In genomic region chr9:69835412-69836080, GRCh38 we compare ENCODE assay signal across 1 cellular context.
TF ChIP-seq lines count a peak whose summit lies in the region.

No MANE protein-coding gene starts in this region.

TF ChIP-seq in GM23338, 12 proteins besides CTCF, POLR2A, EP300 and RAD21 (continued from another document):
- TF ChIP-seq, protein P1, sequence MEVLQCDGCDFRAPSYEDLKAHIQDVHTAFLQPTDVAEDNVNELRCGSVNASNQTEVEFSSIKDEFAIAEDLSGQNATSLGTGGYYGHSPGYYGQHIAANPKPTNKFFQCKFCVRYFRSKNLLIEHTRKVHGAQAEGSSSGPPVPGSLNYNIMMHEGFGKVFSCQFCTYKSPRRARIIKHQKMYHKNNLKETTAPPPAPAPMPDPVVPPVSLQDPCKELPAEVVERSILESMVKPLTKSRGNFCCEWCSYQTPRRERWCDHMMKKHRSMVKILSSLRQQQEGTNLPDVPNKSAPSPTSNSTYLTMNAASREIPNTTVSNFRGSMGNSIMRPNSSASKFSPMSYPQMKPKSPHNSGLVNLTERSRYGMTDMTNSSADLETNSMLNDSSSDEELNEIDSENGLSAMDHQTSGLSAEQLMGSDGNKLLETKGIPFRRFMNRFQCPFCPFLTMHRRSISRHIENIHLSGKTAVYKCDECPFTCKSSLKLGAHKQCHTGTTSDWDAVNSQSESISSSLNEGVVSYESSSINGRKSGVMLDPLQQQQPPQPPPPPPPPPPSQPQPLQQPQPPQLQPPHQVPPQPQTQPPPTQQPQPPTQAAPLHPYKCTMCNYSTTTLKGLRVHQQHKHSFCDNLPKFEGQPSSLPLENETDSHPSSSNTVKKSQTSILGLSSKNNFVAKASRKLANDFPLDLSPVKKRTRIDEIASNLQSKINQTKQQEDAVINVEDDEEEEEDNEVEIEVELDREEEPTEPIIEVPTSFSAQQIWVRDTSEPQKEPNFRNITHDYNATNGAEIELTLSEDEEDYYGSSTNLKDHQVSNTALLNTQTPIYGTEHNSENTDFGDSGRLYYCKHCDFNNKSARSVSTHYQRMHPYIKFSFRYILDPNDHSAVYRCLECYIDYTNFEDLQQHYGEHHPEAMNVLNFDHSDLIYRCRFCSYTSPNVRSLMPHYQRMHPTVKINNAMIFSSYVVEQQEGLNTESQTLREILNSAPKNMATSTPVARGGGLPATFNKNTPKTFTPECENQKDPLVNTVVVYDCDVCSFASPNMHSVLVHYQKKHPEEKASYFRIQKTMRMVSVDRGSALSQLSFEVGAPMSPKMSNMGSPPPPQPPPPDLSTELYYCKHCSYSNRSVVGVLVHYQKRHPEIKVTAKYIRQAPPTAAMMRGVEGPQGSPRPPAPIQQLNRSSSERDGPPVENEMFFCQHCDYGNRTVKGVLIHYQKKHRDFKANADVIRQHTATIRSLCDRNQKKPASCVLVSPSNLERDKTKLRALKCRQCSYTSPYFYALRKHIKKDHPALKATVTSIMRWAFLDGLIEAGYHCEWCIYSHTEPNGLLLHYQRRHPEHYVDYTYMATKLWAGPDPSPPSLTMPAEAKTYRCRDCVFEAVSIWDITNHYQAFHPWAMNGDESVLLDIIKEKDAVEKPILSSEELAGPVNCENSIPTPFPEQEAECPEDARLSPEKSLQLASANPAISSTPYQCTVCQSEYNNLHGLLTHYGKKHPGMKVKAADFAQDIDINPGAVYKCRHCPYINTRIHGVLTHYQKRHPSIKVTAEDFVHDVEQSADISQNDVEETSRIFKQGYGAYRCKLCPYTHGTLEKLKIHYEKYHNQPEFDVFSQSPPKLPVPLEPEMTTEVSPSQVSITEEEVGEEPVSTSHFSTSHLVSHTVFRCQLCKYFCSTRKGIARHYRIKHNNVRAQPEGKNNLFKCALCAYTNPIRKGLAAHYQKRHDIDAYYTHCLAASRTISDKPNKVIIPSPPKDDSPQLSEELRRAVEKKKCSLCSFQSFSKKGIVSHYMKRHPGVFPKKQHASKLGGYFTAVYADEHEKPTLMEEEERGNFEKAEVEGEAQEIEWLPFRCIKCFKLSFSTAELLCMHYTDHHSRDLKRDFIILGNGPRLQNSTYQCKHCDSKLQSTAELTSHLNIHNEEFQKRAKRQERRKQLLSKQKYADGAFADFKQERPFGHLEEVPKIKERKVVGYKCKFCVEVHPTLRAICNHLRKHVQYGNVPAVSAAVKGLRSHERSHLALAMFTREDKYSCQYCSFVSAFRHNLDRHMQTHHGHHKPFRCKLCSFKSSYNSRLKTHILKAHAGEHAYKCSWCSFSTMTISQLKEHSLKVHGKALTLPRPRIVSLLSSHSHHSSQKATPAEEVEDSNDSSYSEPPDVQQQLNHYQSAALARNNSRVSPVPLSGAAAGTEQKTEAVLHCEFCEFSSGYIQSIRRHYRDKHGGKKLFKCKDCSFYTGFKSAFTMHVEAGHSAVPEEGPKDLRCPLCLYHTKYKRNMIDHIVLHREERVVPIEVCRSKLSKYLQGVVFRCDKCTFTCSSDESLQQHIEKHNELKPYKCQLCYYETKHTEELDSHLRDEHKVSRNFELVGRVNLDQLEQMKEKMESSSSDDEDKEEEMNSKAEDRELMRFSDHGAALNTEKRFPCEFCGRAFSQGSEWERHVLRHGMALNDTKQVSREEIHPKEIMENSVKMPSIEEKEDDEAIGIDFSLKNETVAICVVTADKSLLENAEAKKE (CRISPR knock-in tag; IDR thresholded peaks at IDR 0.05): no peak
- TF ChIP-seq NANOG (IDR thresholded peaks at IDR 0.05; ENCODE audit: borderline replicate concordance): no peak
- no peak for TF ChIP-seq CREB1 (CRISPR knock-in tag; IDR thresholded peaks at IDR 0.05; ENCODE audit: low read depth)
- TF ChIP-seq ZNF114 (CRISPR knock-in tag; IDR thresholded peaks at IDR 0.05): no peak
- no peak for TF ChIP-seq JUNB (IDR thresholded peaks at IDR 0.05; ENCODE audit: unreplicated experiment)
- no peak for TF ChIP-seq POLR2AphosphoS5 (IDR thresholded peaks at IDR 0.05; ENCODE audit: low read depth)
- no peak for TF ChIP-seq ETS1 (IDR thresholded peaks at IDR 0.05)
- no peak for TF ChIP-seq ZNF331 (CRISPR knock-in tag; IDR thresholded peaks at IDR 0.05; ENCODE audit: low read depth)
TF ChIP-seq in GM23338: peak in this region for 0.
